ENCODE assay signal across 14 cellular contexts in the genomic region with DNA sequence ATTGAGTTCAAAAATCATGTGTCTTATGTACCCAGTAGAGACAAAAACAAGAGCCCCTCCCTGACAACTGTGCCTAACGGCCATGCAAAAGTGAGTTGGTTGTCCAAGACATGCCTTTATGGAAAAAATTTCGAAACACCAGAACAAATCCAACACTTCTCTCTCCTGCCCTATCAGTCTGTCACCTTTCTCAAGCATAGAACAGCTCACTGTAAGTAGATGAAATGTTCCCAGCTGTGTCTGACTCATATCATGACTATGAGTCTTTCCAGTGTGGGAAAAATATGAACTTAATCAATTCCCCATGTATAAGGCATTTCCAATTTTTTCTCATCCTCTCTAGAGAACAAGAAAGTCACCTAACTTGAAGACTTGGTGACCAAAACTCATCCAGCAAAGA.
DNase-seq lines count a peak whose midpoint lies in the region; ATAC-seq and TF ChIP-seq lines count a peak whose summit lies in the region.
"Had no signal": no experiment of that assay in that cellular context is flagged by ENCODE, and none has a peak within 500 bp of the region (broad histone marks: within the 10 kb centered on the region; RNA-seq: fewer than 3 reads in every experiment).

No MANE protein-coding gene starts in this region.

- H3K36me3 Mint-ChIP-seq in stimulated activated naive B cell treated with anti-CD40 and anti-IgM and Interleukin-4, amounts not matched to agents 10 μg/mL and 1 μg/mL and 100 μg/mL, for 72 hours, result no peaks in the 10 kb centered on the region
- no peaks in the 10 kb centered on the region for H3K36me3 Mint-ChIP-seq in activated T-cell treated with anti-CD3 and anti-CD28 coated beads, Interleukin-2, amount 50 U/mL, for 4 hours (ENCODE audit: insufficient read depth)

- no peaks in the 10 kb centered on the region for H3K27me3 Mint-ChIP-seq in stimulated activated naive B cell treated with anti-CD40 and anti-IgM and Interleukin-4, amounts not matched to agents 10 μg/mL and 1 μg/mL and 100 μg/mL, for 72 hours
- peaks cover 2% of the 10 kb centered on the region for H3K27me3 Mint-ChIP-seq in activated T-cell treated with anti-CD3 and anti-CD28 coated beads, Interleukin-2, amount 50 U/mL, for 4 hours (ENCODE audit: low read depth)

- H3K4me3 Mint-ChIP-seq in stimulated activated naive B cell treated with anti-CD40 and anti-IgM and Interleukin-4, amounts not matched to agents 10 μg/mL and 1 μg/mL and 100 μg/mL, for 72 hours, result no peak overlapping the region
- H3K4me3 Mint-ChIP-seq in activated T-cell treated with anti-CD3 and anti-CD28 coated beads, Interleukin-2, amount 50 U/mL, for 4 hours, result no peak overlapping the region
- H3K4me3 Mint-ChIP-seq: activated T-cell treated with anti-CD3 and anti-CD28 coated beads, Interleukin-2, amount 50 U/mL, for 24 hours; central memory CD8-positive, alpha-beta T cell had no signal

- TF ChIP-seq CTCF in foreskin fibroblast (IDR thresholded peaks at IDR 0.05; ENCODE audit: low read depth, low read length), result no peak

- peak overlapping the region; percentile 47 for H3K4me3 ChIP-seq in adipocyte (ENCODE audit: low read length)
- H3K4me3 ChIP-seq in foreskin fibroblast (ENCODE audit: low read depth in 1 of 2, low read length in 2 of 2), result no peak overlapping the region
- H3K4me3 ChIP-seq: right lobe of liver, upper lobe of left lung had no signal

- peak overlapping the region; percentile 72 for H3K9ac ChIP-seq in adipocyte (ENCODE audit: low read length)

- H3K9me3 Mint-ChIP-seq in stimulated activated naive B cell treated with anti-CD40 and anti-IgM and Interleukin-4, amounts not matched to agents 10 μg/mL and 1 μg/mL and 100 μg/mL, for 72 hours, result no peaks in the 10 kb centered on the region
- H3K9me3 Mint-ChIP-seq in activated T-cell treated with anti-CD3 and anti-CD28 coated beads, Interleukin-2, amount 50 U/mL, for 4 hours, result no peaks in the 10 kb centered on the region
- H3K9me3 Mint-ChIP-seq: activated T-cell treated with anti-CD3 and anti-CD28 coated beads, Interleukin-2, amount 50 U/mL, for 24 hours had no signal

- H3K27me3 ChIP-seq in adipocyte (replicated peaks; ENCODE audit: control insufficient read depth, insufficient read depth, low read length), result no peaks in the 10 kb centered on the region
- H3K27me3 ChIP-seq: right lobe of liver, upper lobe of left lung had no signal

- peak; percentile 90 for DNase-seq in ELR (ENCODE audit: low read depth)
- DNase-seq in adipocyte (ENCODE audit: low read depth), result peak; percentile 94
- DNase-seq in foreskin fibroblast, result peak; percentile 92 to 95
- no peak for DNase-seq in sciatic nerve (ENCODE audit: low spot score)
- DNase-seq in NCI-H187 (lab: John Stamatoyannopoulos, UW), result no peak
- DNase-seq in stimulated activated naive B cell treated with anti-CD40 and anti-IgM and Interleukin-4, amounts not matched to agents 10 μg/mL and 1 μg/mL and 100 μg/mL, for 72 hours, result no peak
- DNase-seq in activated T-cell treated with anti-CD3 and anti-CD28 coated beads, Interleukin-2, amount 50 U/mL, for 4 hours, result no peak
- DNase-seq: activated T-cell treated with anti-CD3 and anti-CD28 coated beads, Interleukin-2, amount 50 U/mL, for 24 hours; MM.1S; right lobe of liver; upper lobe of left lung; WERI-Rb-1 had no signal

- ATAC-seq in sciatic nerve, result peak; percentile 88
- no peak for ATAC-seq in stimulated activated naive B cell treated with anti-CD40 and anti-IgM and Interleukin-4, amounts not matched to agents 10 μg/mL and 1 μg/mL and 100 μg/mL, for 72 hours (replicated peaks)
- ATAC-seq in HG02884 (IDR thresholded peaks at IDR 0.05; ENCODE audit: unreplicated experiment), result no peak
- ATAC-seq in activated T-cell treated with anti-CD3 and anti-CD28 coated beads, Interleukin-2, amount 50 U/mL, for 4 hours, result no peak
- ATAC-seq: right lobe of liver had no signal

- H3K4me1 ChIP-seq in adipocyte (ENCODE audit: control insufficient read depth, insufficient read depth, low read length), result peaks cover 48% of the 10 kb centered on the region
- H3K4me1 ChIP-seq: right lobe of liver, upper lobe of left lung had no signal

- no peak overlapping the region for H3K27ac Mint-ChIP-seq in stimulated activated naive B cell treated with anti-CD40 and anti-IgM and Interleukin-4, amounts not matched to agents 10 μg/mL and 1 μg/mL and 100 μg/mL, for 72 hours
- H3K27ac Mint-ChIP-seq: activated T-cell treated with anti-CD3 and anti-CD28 coated beads, Interleukin-2, amount 50 U/mL, for 24 hours had no signal

- H3K36me3 ChIP-seq in adipocyte (ENCODE audit: control insufficient read depth, insufficient read depth, low read length, severe bottlenecking), result no peaks in the 10 kb centered on the region
- H3K36me3 ChIP-seq: right lobe of liver, upper lobe of left lung, WERI-Rb-1 had no signal

- no peaks in the 10 kb centered on the region for H3K9me3 ChIP-seq in adipocyte (ENCODE audit: control insufficient read depth, low read length)
- H3K9me3 ChIP-seq: right lobe of liver, upper lobe of left lung had no signal

- H3K4me1 Mint-ChIP-seq in stimulated activated naive B cell treated with anti-CD40 and anti-IgM and Interleukin-4, amounts not matched to agents 10 μg/mL and 1 μg/mL and 100 μg/mL, for 72 hours, result peaks cover 3 to 6% of the 10 kb centered on the region in 2 donors
- H3K4me1 Mint-ChIP-seq in activated T-cell treated with anti-CD3 and anti-CD28 coated beads, Interleukin-2, amount 50 U/mL, for 4 hours (ENCODE audit: low read depth), result no peaks in the 10 kb centered on the region
- H3K4me1 Mint-ChIP-seq: central memory CD8-positive, alpha-beta T cell had no signal

- intact Hi-C loops in sciatic nerve (cut with DNase I), result no loop called here

Comparison
In these comparisons a context has a peak if more than half of its experiments do, and no peak if none do; other contexts are left out.
1. DNase-seq: peak in ELR (single experiment), adipocyte (single experiment) and foreskin fibroblast (2 of 2); none in sciatic nerve (single experiment), NCI-H187 (0 of 2), stimulated activated naive B cell treated with anti-CD40 and anti-IgM and Interleukin-4, amounts not matched to agents 10 μg/mL and 1 μg/mL and 100 μg/mL, for 72 hours (single experiment) and activated T-cell treated with anti-CD3 and anti-CD28 coated beads, Interleukin-2, amount 50 U/mL, for 4 hours (single experiment).